In genomic region chr22:46373838-46374662, GRCh38 we compare ENCODE assay signal across 9 cellular contexts. TPM values are rescaled to one million over a fixed set of nuclear protein-coding genes. Genes with fewer than 3 reads are reported as not detected.
DNase-seq lines count a peak whose midpoint lies in the region; ATAC-seq and TF ChIP-seq lines count a peak whose summit lies in the region.
"Had no signal": no experiment of that assay in that cellular context is flagged by ENCODE, and none has a peak within 500 bp of the region (broad histone marks: within the 10 kb centered on the region; RNA-seq: fewer than 3 reads in every experiment).

No MANE protein-coding gene starts in this region.

- no peak overlapping the region for H3K4me3 ChIP-seq in OCI-LY7 (ENCODE audit: low read depth, low read length, poor library complexity, severe bottlenecking)
- H3K4me3 ChIP-seq: heart right ventricle had no signal

- peaks cover 4% of the 10 kb centered on the region for H3K9me3 Mint-ChIP-seq in activated T-helper 17 cell treated with anti-CD3 and anti-CD28 coated beads, Interleukin-2, amount 50 U/mL, for 72 hours
- H3K9me3 Mint-ChIP-seq in naive thymus-derived CD8-positive, alpha-beta T cell = peaks cover 2 to 39% (median 11%) of the 10 kb centered on the region in 9 donors
- peaks cover 4% of the 10 kb centered on the region for H3K9me3 Mint-ChIP-seq in activated CD4-positive, alpha-beta T cell treated with anti-CD3 and anti-CD28 coated beads, Interleukin-2, amount 10 ng/mL, durations not matched to agents 24 days and 14 days

- H3K36me3 Mint-ChIP-seq in activated T-helper 17 cell treated with anti-CD3 and anti-CD28 coated beads, Interleukin-2, amount 50 U/mL, for 72 hours (ENCODE audit: low read depth) = no peaks in the 10 kb centered on the region
- H3K36me3 Mint-ChIP-seq in naive thymus-derived CD8-positive, alpha-beta T cell = peaks cover 0 to 5% (median 2%) of the 10 kb centered on the region in 3 donors
- H3K36me3 Mint-ChIP-seq in activated CD4-positive, alpha-beta T cell treated with anti-CD3 and anti-CD28 coated beads, Interleukin-2, amount 10 ng/mL, durations not matched to agents 24 days and 14 days (ENCODE audit: low read depth) = no peaks in the 10 kb centered on the region

- H3K27ac ChIP-seq in OCI-LY7 (ENCODE audit: low read depth, low read length, poor library complexity, severe bottlenecking) = no peak overlapping the region
- H3K27ac ChIP-seq: heart right ventricle had no signal

- H3K4me1 Mint-ChIP-seq in activated T-helper 17 cell treated with anti-CD3 and anti-CD28 coated beads, Interleukin-2, amount 50 U/mL, for 72 hours = peaks cover 16% of the 10 kb centered on the region
- peaks cover 25 to 52% (median 45%) of the 10 kb centered on the region in 4 donors for H3K4me1 Mint-ChIP-seq in naive thymus-derived CD8-positive, alpha-beta T cell
- peaks cover 3% of the 10 kb centered on the region for H3K4me1 Mint-ChIP-seq in activated CD4-positive, alpha-beta T cell treated with anti-CD3 and anti-CD28 coated beads, Interleukin-2, amount 10 ng/mL, durations not matched to agents 24 days and 14 days

- H3K36me3 ChIP-seq in OCI-LY7 (ENCODE audit: insufficient read depth, low read length) = no peaks in the 10 kb centered on the region
- H3K36me3 ChIP-seq: heart right ventricle had no signal

- no peak for ATAC-seq in activated T-helper 17 cell treated with anti-CD3 and anti-CD28 coated beads, Interleukin-2, amount 50 U/mL, for 72 hours (replicated peaks)
- peak; percentile 69 to 70 for ATAC-seq in naive thymus-derived CD8-positive, alpha-beta T cell
- ATAC-seq in GM19395 (IDR thresholded peaks at IDR 0.05; ENCODE audit: unreplicated experiment) = no peak
- ATAC-seq in GM21723 (IDR thresholded peaks at IDR 0.05; ENCODE audit: unreplicated experiment) = no peak
- ATAC-seq: heart right ventricle had no signal

- H3K4me1 ChIP-seq in OCI-LY7 (ENCODE audit: insufficient read depth, low read length, poor library complexity, severe bottlenecking) = no peaks in the 10 kb centered on the region

- no peaks in the 10 kb centered on the region for H3K27me3 Mint-ChIP-seq in activated T-helper 17 cell treated with anti-CD3 and anti-CD28 coated beads, Interleukin-2, amount 50 U/mL, for 72 hours
- peaks cover 0 to 9% (median 6%) of the 10 kb centered on the region in 5 donors for H3K27me3 Mint-ChIP-seq in naive thymus-derived CD8-positive, alpha-beta T cell
- peaks cover 20% of the 10 kb centered on the region for H3K27me3 Mint-ChIP-seq in activated CD4-positive, alpha-beta T cell treated with anti-CD3 and anti-CD28 coated beads, Interleukin-2, amount 10 ng/mL, durations not matched to agents 24 days and 14 days

- H3K9me3 ChIP-seq in OCI-LY7 (ENCODE audit: low read length) = no peaks in the 10 kb centered on the region

- no peaks in the 10 kb centered on the region for H3K79me2 ChIP-seq in OCI-LY7 (ENCODE audit: insufficient read depth, low read depth, low read length)

- no peaks in the 10 kb centered on the region for H4K20me1 ChIP-seq in OCI-LY7 (ENCODE audit: insufficient read depth, low read length)

- no peak overlapping the region for H3K27ac Mint-ChIP-seq in activated T-helper 17 cell treated with anti-CD3 and anti-CD28 coated beads, Interleukin-2, amount 50 U/mL, for 72 hours
- H3K27ac Mint-ChIP-seq in naive thymus-derived CD8-positive, alpha-beta T cell = peak overlapping the region in 9 of 10 donors; percentile 19 to 87 (median 54)
- no peak overlapping the region for H3K27ac Mint-ChIP-seq in activated CD4-positive, alpha-beta T cell treated with anti-CD3 and anti-CD28 coated beads, Interleukin-2, amount 10 ng/mL, durations not matched to agents 24 days and 14 days

- POLR2A ChIA-PET in naive thymus-derived CD8-positive, alpha-beta T cell (lab: Charles Lee) = no interaction called here
- POLR2A ChIA-PET in OCI-LY7 (lab: Charles Lee) = no interaction called here

- intact Hi-C loops in OCI-LY7 (cut with micrococcal nuclease; ENCODE audit: unreplicated experiment) = no loop called here
- intact Hi-C loops in activated CD4-positive, alpha-beta T cell treated with anti-CD3 and anti-CD28 coated beads, Interleukin-2, amount 10 ng/mL, durations not matched to agents 24 days and 14 days (cut with micrococcal nuclease) = no loop called here

- no peak for TF ChIP-seq CTCF in OCI-LY7 (conservative IDR thresholded peaks at IDR 0.05; ENCODE audit: low read length)

- H3K4me3 Mint-ChIP-seq in activated T-helper 17 cell treated with anti-CD3 and anti-CD28 coated beads, Interleukin-2, amount 50 U/mL, for 72 hours = peak overlapping the region; percentile 56
- H3K4me3 Mint-ChIP-seq in naive thymus-derived CD8-positive, alpha-beta T cell = peak overlapping the region; percentile 27 to 77 (median 63)
- H3K4me3 Mint-ChIP-seq in activated CD4-positive, alpha-beta T cell treated with anti-CD3 and anti-CD28 coated beads, Interleukin-2, amount 10 ng/mL, durations not matched to agents 24 days and 14 days = no peak overlapping the region

- H3K4me2 ChIP-seq in OCI-LY7 (ENCODE audit: low read length) = no peak overlapping the region

- H3K9me2 ChIP-seq in OCI-LY7 (ENCODE audit: insufficient read depth, low read length) = no peaks in the 10 kb centered on the region

- no peak overlapping the region for H2AFZ ChIP-seq in OCI-LY7 (ENCODE audit: low read length)

- CTCF ChIA-PET in OCI-LY7 (lab: Charles Lee; ENCODE audit: unreplicated experiment) = no interaction called here

- peak; percentile 85 for DNase-seq in COLO668 (lab: John Stamatoyannopoulos, UW; ENCODE audit: unreplicated experiment)
- DNase-seq in M059J (ENCODE audit: low read depth) = peak; percentile 46
- peak in 6 of 10 donors; percentile 19 to 60 (median 48) for DNase-seq in naive thymus-derived CD8-positive, alpha-beta T cell
- DNase-seq in OCI-LY7 (ENCODE audit: low spot score) = no peak
- no peak for DNase-seq in activated CD4-positive, alpha-beta T cell treated with anti-CD3 and anti-CD28 coated beads, Interleukin-2, amount 10 ng/mL, durations not matched to agents 24 days and 14 days

- BruUV-seq in OCI-LY7 (replicated peaks; lab: Mats Ljungman, UMichigan) = no TSS peak

RNA-seq across cellular contexts. Expression of gene TRMU, which starts 38.5 kb away (rescaled TPM):
- 29.6 and 45.2 TPM in 2 replicates for total RNA-seq in M059J (2014; rRNA removed; shearing (Covaris generic))
- 10 to 100 TPM; 92.0 to 92.2 TPM for total RNA-seq in activated T-helper 17 cell treated with anti-CD3 and anti-CD28 coated beads, Interleukin-2, amount 50 U/mL, for 72 hours
- total RNA-seq in naive thymus-derived CD8-positive, alpha-beta T cell = 10 to 100 TPM; 88.2 to 91.7 TPM
- polyA plus RNA-seq in naive thymus-derived CD8-positive, alpha-beta T cell = 10 to 100 TPM; 14.6 to 17.3 (median 15.5) TPM
- 73.6 and 88.2 TPM in 2 replicates for total RNA-seq in OCI-LY7 (2014; rRNA removed; shearing (Covaris generic))
- 109 and 121 TPM in 2 replicates for total RNA-seq in OCI-LY7 (2022)
- 79.9 and 84.4 TPM in 2 replicates for total RNA-seq in activated CD4-positive, alpha-beta T cell treated with anti-CD3 and anti-CD28 coated beads, Interleukin-2, amount 10 ng/mL, durations not matched to agents 24 days and 14 days

Comparison
In these comparisons a context has a peak if more than half of its experiments do, and no peak if none do; other contexts are left out.
1. DNase-seq: peak in COLO668 (single experiment), M059J (single experiment) and naive thymus-derived CD8-positive, alpha-beta T cell (6 of 10); none in OCI-LY7 (single experiment) and activated CD4-positive, alpha-beta T cell treated with anti-CD3 and anti-CD28 coated beads, Interleukin-2, amount 10 ng/mL, durations not matched to agents 24 days and 14 days (single experiment).
2. ATAC-seq: peak in naive thymus-derived CD8-positive, alpha-beta T cell (2 of 2); none in activated T-helper 17 cell treated with anti-CD3 and anti-CD28 coated beads, Interleukin-2, amount 50 U/mL, for 72 hours (single experiment), GM19395 (single experiment) and GM21723 (single experiment).
3. H3K27ac Mint-ChIP-seq: peak in naive thymus-derived CD8-positive, alpha-beta T cell (9 of 10); none in activated T-helper 17 cell treated with anti-CD3 and anti-CD28 coated beads, Interleukin-2, amount 50 U/mL, for 72 hours (single experiment) and activated CD4-positive, alpha-beta T cell treated with anti-CD3 and anti-CD28 coated beads, Interleukin-2, amount 10 ng/mL, durations not matched to agents 24 days and 14 days (single experiment).